Comparison of ENCODE assay signal across 23 cellular contexts in genomic region chr12:109264943-109265650, GRCh38. TPM values are rescaled to one million over a fixed set of nuclear protein-coding genes. Genes with fewer than 3 reads are reported as not detected.
"Had no signal": no experiment of that assay in that cellular context is flagged by ENCODE, and none has a peak within 500 bp of the region (broad histone marks: within the 10 kb centered on the region; RNA-seq: fewer than 3 reads in every experiment).

No MANE protein-coding gene starts in this region.

- H3K4me3 ChIP-seq: pancreas, smooth muscle cell had no signal

- DNase-seq: activated CD4-positive, alpha-beta T cell treated with anti-CD3 and anti-CD28 coated beads for 1 hour; activated CD4-positive, alpha-beta T cell treated with anti-CD3 and anti-CD28 coated beads, Interleukin-2, amount 50 U/mL, for 4 hours; activated naive CD4-positive, alpha-beta T cell treated with anti-CD3 and anti-CD28 coated beads for 36 hours; activated naive CD8-positive, alpha-beta T cell treated with anti-CD3 and anti-CD28 coated beads, Interleukin-2, amount 50 U/mL, for 24 hours; activated T-cell treated with anti-CD3 and anti-CD28 coated beads for 4 hours; endodermal cell; erythroblast; midbrain; retina; stimulated activated CD4-positive, alpha-beta T cell treated with anti-CD3 and anti-CD28 coated beads, Interleukin-4, amount 100 ng/mL, for 4 hours; stimulated activated CD8-positive, alpha-beta memory T cell treated with anti-CD3 and anti-CD28 coated beads, Interleukin-4, amount 100 ng/mL, for 48 hours; stimulated activated naive CD4-positive, alpha-beta T cell treated with Interleukin-2 at 50 U/mL for 16 hours; trophoblast cell had no signal

- FAIRE-seq: astrocyte, bronchial epithelial cell, pancreas had no signal

- H3K4me1 ChIP-seq: pancreas had no signal

- H3K4me2 ChIP-seq: smooth muscle cell had no signal

- H3K27me3 ChIP-seq: pancreas had no signal

- H3K27ac ChIP-seq: pancreas had no signal

- H3K9me3 ChIP-seq: pancreas had no signal

- ATAC-seq: activated naive CD8-positive, alpha-beta T cell treated with anti-CD3 and anti-CD28 coated beads, Interleukin-2, amount 50 U/mL, for 24 hours had no signal

RNA-seq across cellular contexts. Expression of gene FOXN4, which starts 44.0 kb away (rescaled TPM):
- total RNA-seq: activated naive CD4-positive, alpha-beta T cell treated with anti-CD3 and anti-CD28 coated beads for 36 hours; activated T-helper 17 cell treated with anti-CD3 and anti-CD28 coated beads, Interleukin-2, amount 50 U/mL, for 72 hours; astrocyte; bronchial epithelial cell; dermis microvascular lymphatic vessel endothelial cell; glomerular endothelial cell; lung microvascular endothelial cell; myocyte; pancreas; smooth muscle cell; T-helper 1 cell treated with Interleukin-12 subunit alpha and Interleukin-12 subunit beta and Interleukin-4 antibody, amounts not matched to agents 30 ng/mL and 1 ng/mL, for 36 hours had no signal
- polyA plus RNA-seq: smooth muscle cell had no signal
